In the genomic region with DNA sequence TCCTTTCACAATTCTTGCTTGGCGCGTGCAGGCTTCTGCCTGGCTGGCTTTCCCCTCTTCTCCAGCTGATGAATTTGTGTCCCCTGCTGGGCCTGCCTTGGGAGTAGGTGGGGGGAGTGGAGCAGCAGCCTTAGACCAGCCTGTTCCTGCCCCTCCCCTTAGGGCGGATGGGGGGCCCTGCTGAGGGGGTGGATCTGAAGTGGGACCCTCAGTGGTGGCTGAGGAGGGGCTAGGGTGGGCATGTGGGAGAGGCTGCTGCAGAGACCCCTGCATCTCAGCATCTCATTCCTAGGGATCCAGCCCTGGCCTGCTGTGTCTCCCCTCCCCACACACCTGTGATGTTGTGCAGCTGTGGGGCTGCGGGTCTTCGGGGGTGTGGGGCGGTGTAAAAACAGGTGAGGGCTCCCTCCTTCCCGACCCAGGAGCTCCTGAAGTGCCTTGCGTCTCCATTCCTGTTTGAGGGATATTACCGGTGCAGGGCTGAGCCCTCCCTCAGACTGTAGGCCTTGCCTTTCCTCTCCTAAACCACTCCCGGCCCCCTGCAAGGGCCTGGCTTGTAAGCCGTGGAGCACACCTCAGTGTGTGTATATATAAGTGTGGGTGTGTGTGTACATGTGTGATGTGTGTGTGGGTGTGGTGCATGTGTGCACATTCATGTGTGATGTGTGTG, we compare ENCODE assay signal across 18 cellular contexts. TPM values are rescaled to one million over a fixed set of nuclear protein-coding genes. Genes with fewer than 3 reads are reported as not detected.
A peak's percentile ranks its signal among the peaks of the same experiment; 100 is the strongest.
DNase-seq lines count a peak whose midpoint lies in the region; ATAC-seq, FAIRE-seq and TF ChIP-seq lines count a peak whose summit lies in the region.
"Had no signal": no experiment of that assay in that cellular context is flagged by ENCODE, and none has a peak within 500 bp of the region (broad histone marks: within the 10 kb centered on the region; RNA-seq: fewer than 3 reads in every experiment).

No MANE protein-coding gene starts in this region.

- H4K20me1 ChIP-seq in GM23338 (replicated peaks; ENCODE audit: insufficient read depth): no peaks in the 10 kb centered on the region
- H4K20me1 ChIP-seq in H1 (replicated peaks in 1 of 2; ENCODE audit: control insufficient read depth in 1 of 2, insufficient read depth in 2 of 2, low read length in 2 of 2): peaks cover 0 to 10% of the 10 kb centered on the region in 2 experiments
- no peaks in the 10 kb centered on the region; the same call in 1 of the 2 replicates for H4K20me1 ChIP-seq in PC-9 (ENCODE audit: insufficient read depth)

- H3K4me1 ChIP-seq in GM23338 (ENCODE audit: insufficient read depth): no peaks in the 10 kb centered on the region
- no peaks in the 10 kb centered on the region; a peak in 1 of 7 replicates for H3K4me1 ChIP-seq in H1 (replicated peaks in 1 of 4; ENCODE audit: control insufficient read depth in 3 of 4, insufficient read depth in 4 of 4, low read length in 3 of 4)
- no peaks in the 10 kb centered on the region for H3K4me1 ChIP-seq in sigmoid colon
- no peaks in the 10 kb centered on the region for H3K4me1 ChIP-seq in PC-9 (replicated peaks; ENCODE audit: insufficient read depth)
- H3K4me1 ChIP-seq: A549 had no signal

- H2BK15ac ChIP-seq in H1 (ENCODE audit: low read length): no peak overlapping the region

- H3K9ac ChIP-seq in H1 (replicated peaks in 1 of 4; ENCODE audit: extremely low read depth in 1 of 4, low read depth in 3 of 4, low read length in 3 of 4): no peak overlapping the region; a peak in 1 of 7 replicates

- no peak overlapping the region for H3K18ac ChIP-seq in H1 (ENCODE audit: extremely low read depth, low read length)

- no peak overlapping the region for H2BK20ac ChIP-seq in H1 (ENCODE audit: low read length)

- H3K9me2 ChIP-seq in GM23338 (ENCODE audit: insufficient read depth): no peaks in the 10 kb centered on the region
- no peaks in the 10 kb centered on the region for H3K9me2 ChIP-seq in PC-9 (ENCODE audit: insufficient read depth)

- 92% methylated on average over 11 of the region's 11 CpGs; no CpG with 5 or more reads in 1 of the 2 experiments for WGBS in H1 (ENCODE audit: extremely low coverage in 1 of 2, insufficient coverage in 1 of 2, insufficient read length in 1 of 2, insufficient replicate concordance in 2 of 2, low coverage in 1 of 2, low lambda C conversion rate in 2 of 2, missing lambda C conversion rate in 1 of 2), 2 experiments
- WGBS in sigmoid colon, 2 donors: 77 to 86% methylated on average over 11 of the region's 11 CpGs

- peaks cover 16% of the 10 kb centered on the region for H3K36me3 Mint-ChIP-seq in GM23338 (ENCODE audit: low read depth)
- H3K36me3 Mint-ChIP-seq: CD14-positive monocyte; CD8-positive, alpha-beta T cell had no signal

- H3K79me2 ChIP-seq in GM23338 (replicated peaks; ENCODE audit: insufficient read depth) (no peaks in the 10 kb centered on the region), H1 (ENCODE audit: control insufficient read depth in 1 of 2, insufficient read depth in 2 of 2, low read length in 2 of 2) (no peaks in the 10 kb centered on the region), PC-9 (ENCODE audit: low read depth) (no peaks in the 10 kb centered on the region)

- no peak for TF ChIP-seq RAD21 in H1 (IDR thresholded peaks at IDR 0.05 in 1 of 2, conservative IDR thresholded peaks at IDR 0.05 in 1 of 2; ENCODE audit: low read depth in 2 of 2, low read length in 2 of 2)

- H3K4me1 Mint-ChIP-seq in GM23338: peaks cover 18% of the 10 kb centered on the region
- H3K4me1 Mint-ChIP-seq: CD14-positive monocyte had no signal

- H3K4me2 ChIP-seq in GM23338 (no peak overlapping the region), H1 (ENCODE audit: insufficient read depth in 1 of 2, low read depth in 2 of 2, low read length in 2 of 2) (no peak overlapping the region), PC-9 (no peak overlapping the region)
- H3K4me2 ChIP-seq: A549 had no signal

- DNase-seq in GM23338 (ENCODE audit: low spot score) (no peak), H7 (peak; percentile 50), H1 (ENCODE audit: low read depth in 1 of 2, low spot score in 2 of 2) (no peak), sigmoid colon (peak; percentile 68), NCI-H2227 (lab: John Stamatoyannopoulos, UW; ENCODE audit: unreplicated experiment) (no peak), NOMO-1 (lab: John Stamatoyannopoulos, UW; ENCODE audit: unreplicated experiment in 2 of 2) (no peak), PC-9 (no peak)
- DNase-seq: CD8-positive, alpha-beta T cell; COR-L47; DMS153; DMS79 treated with DMSO at 0.1 percent for 48 hours; EL had no signal

- no peak overlapping the region; the same call in 1 of the 2 replicates for H2AK5ac ChIP-seq in H1 (ENCODE audit: low read depth, low read length)

- no peaks in the 10 kb centered on the region for H3F3A ChIP-seq in GM23338 (replicated peaks; ENCODE audit: low read depth)
- H3F3A ChIP-seq in PC-9 (ENCODE audit: insufficient read depth, low read depth): no peaks in the 10 kb centered on the region

- peak overlapping the region; percentile 38 for H3K14ac ChIP-seq in H1 (ENCODE audit: insufficient read length)

- no peak overlapping the region for H3K4ac ChIP-seq in H1 (replicated peaks; ENCODE audit: insufficient read length, low read depth, low read length)

- FAIRE-seq in H1 (lab: Jason Lieb, UNC): no peak
- FAIRE-seq: A549, D721Med, G401.6 had no signal

- peaks cover 10% of the 10 kb centered on the region for H3K27me3 Mint-ChIP-seq in GM23338 (ENCODE audit: insufficient read depth, low read depth, poor library complexity)

- H3K4me3 Mint-ChIP-seq in GM23338: no peak overlapping the region
- H3K4me3 Mint-ChIP-seq: CD14-positive monocyte; CD8-positive, alpha-beta T cell had no signal

- intact Hi-C loops in sigmoid colon (cut with DNase I) (no loop called here), PC-9 (cut with micrococcal nuclease; ENCODE audit: unreplicated experiment) (no loop called here)

- H3K27me3 ChIP-seq in GM23338 (ENCODE audit: insufficient read depth) (no peaks in the 10 kb centered on the region), H7 (ENCODE audit: control insufficient read depth, insufficient read depth, low read length) (no peaks in the 10 kb centered on the region), H1 (replicated peaks in 1 of 4; ENCODE audit: control insufficient read depth in 3 of 4, extremely low read depth in 1 of 4, insufficient read depth in 3 of 4, low read length in 3 of 4) (no peaks in the 10 kb centered on the region), sigmoid colon (no peaks in the 10 kb centered on the region), PC-9 (ENCODE audit: insufficient read depth, low read depth) (peaks cover 99% of the 10 kb centered on the region)

- no peaks in the 10 kb centered on the region for H3K9me3 Mint-ChIP-seq in GM23338
- H3K9me3 Mint-ChIP-seq: CD8-positive, alpha-beta T cell had no signal

- H3K79me1 ChIP-seq in H1 (ENCODE audit: low read depth, low read length): peaks cover 6% of the 10 kb centered on the region

- H4K91ac ChIP-seq in H1 (replicated peaks; ENCODE audit: insufficient read length, low read length): peak overlapping the region; percentile 62

- CTCF ChIA-PET in H1 (lab: Charles Lee; ENCODE audit: partially characterized antibody): interaction anchor here (1.2 to 36.4 kb wide), 6 partner anchors 10 to 103 kb away, joined by 3 to 880 read pairs (median 10); partner anchors contain the start of gene ADCYAP1R1
- CTCF ChIA-PET in PC-9 (lab: Charles Lee): no interaction called here

- TF ChIP-seq CTCF in GM23338 (conservative IDR thresholded peaks at IDR 0.05; ENCODE audit: low read depth in 2 of 2) (no peak), H1 (IDR thresholded peaks at IDR 0.05; ENCODE audit: control extremely low read depth in 1 of 3, insufficient read depth in 1 of 3, low read depth in 1 of 3, low read length in 3 of 3) (no peak), sigmoid colon (IDR thresholded peaks at IDR 0.05) (no peak), PC-9 (conservative IDR thresholded peaks at IDR 0.05) (no peak)

- H3K36me3 ChIP-seq in GM23338 (ENCODE audit: insufficient read depth) (no peaks in the 10 kb centered on the region), H7 (replicated peaks; ENCODE audit: control insufficient read depth, insufficient read depth, low read length) (no peaks in the 10 kb centered on the region; the same call in 1 of the 2 replicates), H1 (ENCODE audit: control insufficient read depth in 2 of 4, insufficient read depth in 4 of 4, low read length in 3 of 4) (no peaks in the 10 kb centered on the region; a peak in 1 of 8 replicates), sigmoid colon (no peaks in the 10 kb centered on the region), PC-9 (ENCODE audit: low read depth) (no peaks in the 10 kb centered on the region)

- H3K9me3 ChIP-seq in H1 (ENCODE audit: insufficient read depth in 2 of 2, low read depth in 1 of 2, low read length in 1 of 2) (0 out of 4 replicates have a peak, but pooled peaks cover 0 to 2% of the 10 kb centered on the region in 2 experiments), sigmoid colon (no peaks in the 10 kb centered on the region), PC-9 (ENCODE audit: insufficient read depth, low read depth) (no peaks in the 10 kb centered on the region; the same call in 1 of the 2 replicates)
- H3K9me3 ChIP-seq: A549 had no signal

- no peak overlapping the region for H3K27ac ChIP-seq in GM23338 (ENCODE audit: low read depth)
- no peak overlapping the region for H3K27ac ChIP-seq in H1 (ENCODE audit: low read depth, low read length)
- H3K27ac ChIP-seq in sigmoid colon: no peak overlapping the region
- no peak overlapping the region for H3K27ac ChIP-seq in PC-9
- H3K27ac ChIP-seq: A549 had no signal

- H4K8ac ChIP-seq in H1 (ENCODE audit: extremely low read depth, insufficient read depth, low read length): no peak overlapping the region; the same call in 1 of the 2 replicates

- no peak overlapping the region for H3K4me3 ChIP-seq in GM23338
- H3K4me3 ChIP-seq in H7 (ENCODE audit: insufficient read depth, low read depth, low read length): no peak overlapping the region
- no peak overlapping the region for H3K4me3 ChIP-seq in H1 (ENCODE audit: extremely low read depth in 1 of 4, insufficient read depth in 2 of 4, low read depth in 3 of 4, low read length in 4 of 4)
- H3K4me3 ChIP-seq in sigmoid colon: no peak overlapping the region
- no peak overlapping the region for H3K4me3 ChIP-seq in PC-9
- H3K4me3 ChIP-seq: A549 had no signal

- peaks cover 7% of the 10 kb centered on the region; the same call in 1 of the 2 replicates for H3K23me2 ChIP-seq in H1 (ENCODE audit: low read depth, low read length)

- no peak overlapping the region for H3K27ac Mint-ChIP-seq in GM23338
- H3K27ac Mint-ChIP-seq: CD14-positive monocyte; CD8-positive, alpha-beta T cell had no signal

- no peak overlapping the region for H2AFZ ChIP-seq in GM23338
- no peak overlapping the region for H2AFZ ChIP-seq in H1 (ENCODE audit: low read length)
- H2AFZ ChIP-seq in PC-9: no peak overlapping the region

- POLR2A ChIA-PET in H1 (lab: Charles Lee; ENCODE audit: partially characterized antibody) (no interaction called here), PC-9 (lab: Charles Lee; ENCODE audit: unreplicated experiment) (no interaction called here)

- no peak overlapping the region for H2BK12ac ChIP-seq in H1 (ENCODE audit: low read depth, low read length)

- TF ChIP-seq POLR2A in H1 (IDR thresholded peaks at IDR 0.05; ENCODE audit: control extremely low read depth in 1 of 2, low read depth in 2 of 2, low read length in 2 of 2) (no peak), sigmoid colon (IDR thresholded peaks at IDR 0.05) (no peak)

- H4K5ac ChIP-seq in H1 (ENCODE audit: insufficient read length, low read depth, low read length): no peak overlapping the region

- H3K23ac ChIP-seq in H1 (ENCODE audit: insufficient read length): no peak overlapping the region

- no peak for TF ChIP-seq EP300 in H1 (IDR thresholded peaks at IDR 0.05; ENCODE audit: borderline replicate concordance in 1 of 2, low read depth in 2 of 2, low read length in 2 of 2)
- TF ChIP-seq EP300 in sigmoid colon (IDR thresholded peaks at IDR 0.05): no peak

- H2BK5ac ChIP-seq in H1 (ENCODE audit: low read depth, low read length): no peak overlapping the region

- no TSS peak for BruUV-seq in PC-9 (replicated peaks; lab: Mats Ljungman, UMichigan)

- peak overlapping the region; percentile 100 for H3K56ac ChIP-seq in H1 (replicated peaks; ENCODE audit: insufficient read length, low read depth, low read length)

- no peak overlapping the region for H2BK120ac ChIP-seq in H1 (replicated peaks; ENCODE audit: low read depth, low read length)

- peak; percentile 20; the same call in 1 of the 3 replicates for ATAC-seq in GM23338
- ATAC-seq: A549; CD8-positive, alpha-beta T cell had no signal

RNA-seq across cellular contexts. Expression of gene ADCYAP1R1, which starts 24.7 kb away (rescaled TPM):
- 9.2 and 10.6 TPM in 2 replicates for total RNA-seq in GM23338 (2014; rRNA removed; shearing (Covaris generic))
- 1.7 and 1.8 TPM in 2 replicates for polyA plus RNA-seq in GM23338 (2016; fragmentation: Nextera tagmentation; extraction: Ambion mirVana)
- total RNA-seq in H7 (2014; rRNA removed; shearing (Covaris generic)): 1.8 TPM in 2 replicates
- total RNA-seq in H1 (2021; fragmentation: NEBNext Ultra II Directional; extraction: Animal tissue kit (Norgen Biotek cat#: 25700)): 13.7 and 14.6 TPM in 2 replicates
- 14.4 and 16.4 TPM in 2 replicates for polyA plus RNA-seq in H1 (2011; rRNA removed)
- 15.8 TPM for polyA plus RNA-seq in H1 (2011; cell fraction: cytosol; rRNA removed)
- polyA plus RNA-seq in H1 (2011; cell fraction: nucleus; rRNA removed): 20.0 TPM
- polyA plus RNA-seq in H1 (2012, experiment 1 of 2): 11.8 to 14.0 TPM (median 12.5 TPM) in 4 replicates
- polyA plus RNA-seq in H1 (2012, experiment 2 of 2): 6.5 TPM
- 6.0 TPM for polyA plus RNA-seq in H1 (2013, experiment 1 of 2)
- polyA plus RNA-seq in H1 (2013, experiment 2 of 2): 6.7 TPM
- 56.9 and 70.7 TPM in 2 replicates for polyA minus RNA-seq in H1 (2011; rRNA and poly(A)+ RNA removed)
- polyA minus RNA-seq in H1 (2011; cell fraction: cytosol; rRNA and poly(A)+ RNA removed): 14.1 TPM
- 18.9 TPM for polyA minus RNA-seq in H1 (2011; cell fraction: nucleus; rRNA and poly(A)+ RNA removed)
- 10 to 100 TPM; 17.6 to 35.7 (median 21.4) TPM for total RNA-seq in sigmoid colon
- 1 to 10 TPM in 1 of 3 donors, under 1 TPM in 1, not detected in 1; 0.60 to 2.1 TPM for polyA plus RNA-seq in sigmoid colon
- total RNA-seq in PC-9 (2021): not detected in 2 replicates
- total RNA-seq: CD8-positive, alpha-beta T cell had no signal
- polyA plus RNA-seq: AG04450, BJ, CD14-positive monocyte had no signal

Comparison
In these comparisons a context has a peak if more than half of its experiments do, and no peak if none do; other contexts are left out.
1. DNase-seq: peak in H7 (single experiment) and sigmoid colon (single experiment); none in GM23338 (single experiment), H1 (0 of 2), NCI-H2227 (single experiment), NOMO-1 (0 of 2) and PC-9 (0 of 2).